In genomic region chr1:89763649-89763986, GRCh38 we compare ENCODE assay signal across 7 cellular contexts. TPM values are rescaled to one million over a fixed set of nuclear protein-coding genes. Genes with fewer than 3 reads are reported as not detected.
A peak's percentile ranks its signal among the peaks of the same experiment; 100 is the strongest.
DNase-seq lines count a peak whose midpoint lies in the region; ATAC-seq and TF ChIP-seq lines count a peak whose summit lies in the region.

No MANE protein-coding gene starts in this region.

- H3K27me3 ChIP-seq in iPS-18a (ENCODE audit: control insufficient read depth, insufficient read depth, low read length) (peaks cover 31% of the 10 kb centered on the region), spleen (replicated peaks in 1 of 7) (no peaks in the 10 kb centered on the region)

- no peak overlapping the region for H3K27ac ChIP-seq in iPS-18a (ENCODE audit: low read length)
- H3K27ac ChIP-seq in spleen = peak overlapping the region in 4 of 8 donors; percentile 60 to 77 (median 68)

- no peak overlapping the region for H3K9ac ChIP-seq in iPS-18a (ENCODE audit: low read length)

- DNase-seq in HFFc6 (no peak), spleen (no peak), RKO (ENCODE audit: low spot score) (no peak), kidney tubule cell (ENCODE audit: low spot score) (no peak), NCI-H1092 (lab: John Stamatoyannopoulos, UW) (no peak)

- H3K4me3 ChIP-seq in iPS-18a (ENCODE audit: low read length) = peak overlapping the region; percentile 66
- peak overlapping the region; percentile 24 to 69 (median 43) for H3K4me3 ChIP-seq in spleen

- H3K4me1 Mint-ChIP-seq in HFFc6 (ENCODE audit: low read depth) = peaks cover 21% of the 10 kb centered on the region
- peaks cover 21% of the 10 kb centered on the region for H3K4me1 Mint-ChIP-seq in activated T-helper 17 cell treated with anti-CD3 and anti-CD28 coated beads, Interleukin-2, amount 50 U/mL, for 72 hours

- peaks cover 7% of the 10 kb centered on the region; the same call in 1 of the 2 replicates for H3K27me3 Mint-ChIP-seq in HFFc6 (ENCODE audit: insufficient read depth)
- no peaks in the 10 kb centered on the region for H3K27me3 Mint-ChIP-seq in activated T-helper 17 cell treated with anti-CD3 and anti-CD28 coated beads, Interleukin-2, amount 50 U/mL, for 72 hours

- intact Hi-C loops in spleen (cut with DNase I; ENCODE audit: low total_unique reads) = loop anchor here (2.0 to 5.0 kb wide), 2 partner anchors 131 to 281 kb away; partner anchors contain the start of gene LRRC8C

- TF ChIP-seq CTCF in HFFc6 (IDR thresholded peaks at IDR 0.05) = no peak
- TF ChIP-seq CTCF in spleen (IDR thresholded peaks at IDR 0.05 in 8 of 11, conservative IDR thresholded peaks at IDR 0.05 in 3 of 11) = no peak

- no peaks in the 10 kb centered on the region for H3K9me3 Mint-ChIP-seq in HFFc6
- H3K9me3 Mint-ChIP-seq in activated T-helper 17 cell treated with anti-CD3 and anti-CD28 coated beads, Interleukin-2, amount 50 U/mL, for 72 hours = no peaks in the 10 kb centered on the region

- peak overlapping the region; percentile 91 for H3K4me3 Mint-ChIP-seq in HFFc6
- peak overlapping the region; percentile 80 for H3K4me3 Mint-ChIP-seq in activated T-helper 17 cell treated with anti-CD3 and anti-CD28 coated beads, Interleukin-2, amount 50 U/mL, for 72 hours

- WGBS in spleen, 5 donors = 47 to 60% (median 55%) methylated on average over 5 of the region's 5 CpGs

- H3K27ac Mint-ChIP-seq in HFFc6 = no peak overlapping the region
- H3K27ac Mint-ChIP-seq in activated T-helper 17 cell treated with anti-CD3 and anti-CD28 coated beads, Interleukin-2, amount 50 U/mL, for 72 hours = peak overlapping the region; percentile 78

- H3K9me3 ChIP-seq in iPS-18a (ENCODE audit: control insufficient read depth, low read depth, low read length) = no peaks in the 10 kb centered on the region
- H3K9me3 ChIP-seq in spleen = no peaks in the 10 kb centered on the region

- H3K4me1 ChIP-seq in iPS-18a (ENCODE audit: control insufficient read depth, low read depth, low read length) = peaks cover 6% of the 10 kb centered on the region
- peaks cover 10 to 54% (median 29%) of the 10 kb centered on the region in 6 donors for H3K4me1 ChIP-seq in spleen

- no peaks in the 10 kb centered on the region for H3K36me3 ChIP-seq in iPS-18a (ENCODE audit: control insufficient read depth, low read depth, low read length)
- no peaks in the 10 kb centered on the region for H3K36me3 ChIP-seq in spleen

- no peak for TF ChIP-seq POLR2A in spleen (IDR thresholded peaks at IDR 0.05)

- H3K36me3 Mint-ChIP-seq in HFFc6 (ENCODE audit: low read depth) = no peaks in the 10 kb centered on the region
- H3K36me3 Mint-ChIP-seq in activated T-helper 17 cell treated with anti-CD3 and anti-CD28 coated beads, Interleukin-2, amount 50 U/mL, for 72 hours (ENCODE audit: low read depth) = peaks cover 8% of the 10 kb centered on the region

- ATAC-seq in activated T-helper 17 cell treated with anti-CD3 and anti-CD28 coated beads, Interleukin-2, amount 50 U/mL, for 72 hours (replicated peaks) = no peak

RNA-seq across cellular contexts. Expression of gene LRRC8D, which starts 57.2 kb away (rescaled TPM):
- 10 to 100 TPM; 33.5 to 46.7 (median 41.8) TPM for total RNA-seq in HFFc6 (2021; fragmentation: NEBNext Ultra II Directional; extraction: Animal tissue kit (Norgen Biotek cat#: 25700))
- total RNA-seq in activated T-helper 17 cell treated with anti-CD3 and anti-CD28 coated beads, Interleukin-2, amount 50 U/mL, for 72 hours = 10 to 100 TPM; 15.2 to 24.0 TPM
- total RNA-seq in spleen = 10 to 100 TPM; 27.5 to 42.0 (median 37.0) TPM
- 10 to 100 TPM; 12.8 to 14.4 (median 13.6) TPM for polyA plus RNA-seq in spleen
